8 cellular contexts compared by ENCODE assay signal in the genomic region with DNA sequence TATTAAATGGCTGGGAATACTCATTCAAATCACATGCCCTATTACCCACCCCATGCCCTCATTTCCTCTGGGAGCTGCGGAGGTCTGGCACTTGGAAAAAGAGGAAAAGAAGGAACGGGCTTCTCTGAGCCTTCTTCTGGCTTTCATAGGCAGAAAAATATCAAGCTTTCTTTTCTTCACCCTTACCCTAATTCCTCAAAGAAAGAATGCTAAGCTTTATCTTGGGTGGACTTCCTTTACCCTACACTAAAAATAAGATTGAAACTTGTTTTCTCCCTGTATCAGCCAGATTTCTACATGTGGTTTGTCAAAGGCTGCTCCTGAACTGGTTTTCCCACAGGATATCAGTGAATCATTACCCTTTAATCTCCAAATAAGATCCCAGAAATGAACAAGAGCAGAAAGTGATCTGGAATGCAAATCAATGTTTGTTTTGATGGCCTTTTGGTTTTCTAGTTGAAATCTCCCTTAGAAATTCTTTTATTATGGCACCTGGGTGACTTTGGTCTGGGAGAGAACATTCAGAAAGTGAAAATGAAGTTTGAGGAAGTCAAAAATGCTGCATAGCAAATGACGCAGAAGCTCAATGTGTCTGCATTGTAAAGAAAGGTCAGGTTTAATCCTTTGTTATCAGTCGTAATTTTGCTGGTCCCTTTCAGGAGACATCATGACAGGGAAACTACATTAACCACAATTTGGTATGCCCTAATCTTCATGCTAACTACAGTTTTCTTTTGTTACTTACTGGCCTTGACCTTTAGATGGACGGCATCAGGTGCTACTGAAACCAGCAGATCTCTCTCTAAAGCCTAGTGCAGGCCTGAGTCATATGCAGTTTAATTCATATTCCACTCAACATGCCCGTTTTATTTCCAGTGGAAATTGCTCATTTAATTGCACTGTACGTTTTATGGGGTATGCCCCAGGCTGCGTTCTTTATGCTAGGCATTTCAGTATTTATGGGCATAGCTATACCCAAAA. TPM values are rescaled to one million over a fixed set of nuclear protein-coding genes. Genes with fewer than 3 reads are reported as not detected.
DNase-seq lines count a peak whose midpoint lies in the region; ATAC-seq and TF ChIP-seq lines count a peak whose summit lies in the region.

No MANE protein-coding gene starts in this region.

- TF ChIP-seq POLR2A in esophagus squamous epithelium (IDR thresholded peaks at IDR 0.05), result no peak

- H3K4me1 Mint-ChIP-seq in T-cell, result peaks cover 12 to 23% (median 20%) of the 10 kb centered on the region in 3 donors

- H3K4ac ChIP-seq in neuronal stem cell (ENCODE audit: low read length), result no peak overlapping the region

- no peaks in the 10 kb centered on the region for H3K27me3 Mint-ChIP-seq in T-cell

- no peak overlapping the region for H2BK5ac ChIP-seq in neuronal stem cell (ENCODE audit: low read length)

- H3K27me3 ChIP-seq in esophagus squamous epithelium (no peaks in the 10 kb centered on the region), neuronal stem cell (ENCODE audit: control insufficient read depth in 3 of 3, insufficient read depth in 3 of 3, low read depth in 1 of 3, low read length in 3 of 3) (no peaks in the 10 kb centered on the region)

- peak overlapping the region in 2 of 3 donors; percentile 70 to 71 for H3K4me3 Mint-ChIP-seq in T-cell

- no peak overlapping the region for H3K9ac ChIP-seq in neuronal stem cell (ENCODE audit: low read depth, low read length, poor library complexity)

- no peak overlapping the region for H4K8ac ChIP-seq in neuronal stem cell (ENCODE audit: low read depth, low read length)

- H3K27ac Mint-ChIP-seq in T-cell, result peak overlapping the region; percentile 87 to 93

- no peak overlapping the region for H3K4me2 ChIP-seq in neuronal stem cell (ENCODE audit: insufficient read depth, low read length, poor library complexity, severe bottlenecking)

- H3K4me3 ChIP-seq in esophagus squamous epithelium (peak overlapping the region in 3 of 4 donors; percentile 38 to 60 (median 43)), neuronal stem cell (ENCODE audit: low read length in 2 of 2) (no peak overlapping the region)

- H3K9me3 Mint-ChIP-seq in T-cell, result no peaks in the 10 kb centered on the region

- H2BK15ac ChIP-seq in neuronal stem cell (ENCODE audit: low read length), result no peak overlapping the region

- H3K27ac ChIP-seq in esophagus squamous epithelium, result peak overlapping the region; percentile 76 to 91 (median 88)
- H3K27ac ChIP-seq in neuronal stem cell (replicated peaks; ENCODE audit: low read length), result no peak overlapping the region

- no peak overlapping the region for H2AK5ac ChIP-seq in neuronal stem cell (ENCODE audit: low read depth, low read length)

- DNase-seq in DMS153 treated with DMSO at 0.1 percent for 48 hours (lab: John Stamatoyannopoulos, UW; ENCODE audit: unreplicated experiment), result peak; percentile 64
- peak in 2 of 34 experiments; percentile 8 to 23 for DNase-seq in T-cell
- DNase-seq in esophagus squamous epithelium (lab: John Stamatoyannopoulos, UW), result no peak
- DNase-seq in neuronal stem cell (ENCODE audit: low spot score), result no peak
- DNase-seq in SHP77 (lab: John Stamatoyannopoulos, UW), result no peak
- no peak for DNase-seq in activated CD8-positive, alpha-beta memory T cell treated with anti-CD3 and anti-CD28 coated beads for 24 hours

- intact Hi-C loops in esophagus squamous epithelium (cut with DNase I), result loop anchor here (10.0 kb wide), 2 partner anchors 99 to 249 kb away; a partner anchor contains a TSS

- no peak for TF ChIP-seq CTCF in esophagus squamous epithelium (IDR thresholded peaks at IDR 0.05)

- H3K36me3 ChIP-seq in esophagus squamous epithelium (no peaks in the 10 kb centered on the region), neuronal stem cell (replicated peaks in 1 of 2; ENCODE audit: control insufficient read depth in 2 of 2, insufficient read depth in 2 of 2, low read length in 2 of 2) (no peaks in the 10 kb centered on the region)

- no peak overlapping the region for H2BK120ac ChIP-seq in neuronal stem cell (ENCODE audit: low read depth, low read length)

- H2AFZ ChIP-seq in neuronal stem cell (ENCODE audit: low read length), result peak overlapping the region; percentile 77

- CTCF ChIA-PET in T-cell (lab: Charles Lee), result interaction anchor here (0.6 to 6.0 kb wide), 41 partner anchors 9 to 611 kb away, joined by 3 to 145 read pairs (median 5); a partner anchor contains a TSS

- 30 to 34% methylated on average over 8 of the region's 8 CpGs for WGBS in esophagus squamous epithelium, 2 donors
- WGBS in neuronal stem cell (ENCODE audit: extremely low coverage in 2 of 2, insufficient read length in 2 of 2, insufficient replicate concordance in 1 of 2), 2 donors, result no CpG with 5 or more reads among the region's 8 CpGs

- H4K91ac ChIP-seq in neuronal stem cell (ENCODE audit: low read depth, low read length, poor library complexity), result no peak overlapping the region

- no peak overlapping the region for H3K18ac ChIP-seq in neuronal stem cell (ENCODE audit: low read length)

- no peaks in the 10 kb centered on the region for H3K36me3 Mint-ChIP-seq in T-cell

- H3K23ac ChIP-seq in neuronal stem cell (ENCODE audit: low read depth, low read length, poor library complexity), result no peak overlapping the region

- H3K4me1 ChIP-seq in esophagus squamous epithelium (peaks cover 0 to 76% (median 35%) of the 10 kb centered on the region in 3 donors), neuronal stem cell (ENCODE audit: control insufficient read depth in 2 of 2, insufficient read depth in 1 of 2, low read depth in 1 of 2, low read length in 2 of 2) (peaks cover 13 to 29% of the 10 kb centered on the region in 2 donors)

- H3K79me1 ChIP-seq in neuronal stem cell (ENCODE audit: low read depth, low read length), result no peaks in the 10 kb centered on the region

- POLR2A ChIA-PET in T-cell (lab: Charles Lee), result interaction anchor here (0.5 to 2.9 kb wide), 7 partner anchors 46 to 577 kb away, joined by 3 to 33 read pairs (median 4); a partner anchor contains a TSS

- H3K14ac ChIP-seq in neuronal stem cell (ENCODE audit: low read length), result no peak overlapping the region

- H2BK12ac ChIP-seq in neuronal stem cell (ENCODE audit: low read length), result no peak overlapping the region

- peak; percentile 49 for ATAC-seq in GM19351 (IDR thresholded peaks at IDR 0.05; ENCODE audit: unreplicated experiment)
- ATAC-seq in HG03354 (IDR thresholded peaks at IDR 0.05; ENCODE audit: poor library complexity, severe bottlenecking, unreplicated experiment), result peak; percentile 57
- peak; percentile 45 to 69 (median 62) for ATAC-seq in T-cell (replicated peaks in 1 of 4)

- H3K9me3 ChIP-seq in esophagus squamous epithelium, result no peaks in the 10 kb centered on the region
- H3K9me3 ChIP-seq in neuronal stem cell (replicated peaks in 1 of 2; ENCODE audit: control insufficient read depth in 2 of 2, insufficient read depth in 1 of 2, low read depth in 1 of 2, low read length in 2 of 2), result no peaks in the 10 kb centered on the region

RNA-seq across cellular contexts. Expression of a gene that starts 46.6 kb away (rescaled TPM):
- 100 to 1,000 TPM; 134 to 220 (median 151) TPM for total RNA-seq in T-cell
- 10 to 100 TPM; 34.9 to 78.2 (median 61.6) TPM for total RNA-seq in esophagus squamous epithelium
- polyA plus RNA-seq in neuronal stem cell (2013, experiment 1 of 2), result 314 TPM
- polyA plus RNA-seq in neuronal stem cell (2013, experiment 2 of 2), result 322 TPM

Comparison
In these comparisons a context has a peak if more than half of its experiments do, and no peak if none do; other contexts are left out.
1. H3K4me3 ChIP-seq: peak in esophagus squamous epithelium (3 of 4); none in neuronal stem cell (0 of 2).
2. Peak in every context shown above with its lines, with median percentiles within 50 percentile points of each other: ATAC-seq.